ENCODE assay signal across 8 cellular contexts in the genomic region with DNA sequence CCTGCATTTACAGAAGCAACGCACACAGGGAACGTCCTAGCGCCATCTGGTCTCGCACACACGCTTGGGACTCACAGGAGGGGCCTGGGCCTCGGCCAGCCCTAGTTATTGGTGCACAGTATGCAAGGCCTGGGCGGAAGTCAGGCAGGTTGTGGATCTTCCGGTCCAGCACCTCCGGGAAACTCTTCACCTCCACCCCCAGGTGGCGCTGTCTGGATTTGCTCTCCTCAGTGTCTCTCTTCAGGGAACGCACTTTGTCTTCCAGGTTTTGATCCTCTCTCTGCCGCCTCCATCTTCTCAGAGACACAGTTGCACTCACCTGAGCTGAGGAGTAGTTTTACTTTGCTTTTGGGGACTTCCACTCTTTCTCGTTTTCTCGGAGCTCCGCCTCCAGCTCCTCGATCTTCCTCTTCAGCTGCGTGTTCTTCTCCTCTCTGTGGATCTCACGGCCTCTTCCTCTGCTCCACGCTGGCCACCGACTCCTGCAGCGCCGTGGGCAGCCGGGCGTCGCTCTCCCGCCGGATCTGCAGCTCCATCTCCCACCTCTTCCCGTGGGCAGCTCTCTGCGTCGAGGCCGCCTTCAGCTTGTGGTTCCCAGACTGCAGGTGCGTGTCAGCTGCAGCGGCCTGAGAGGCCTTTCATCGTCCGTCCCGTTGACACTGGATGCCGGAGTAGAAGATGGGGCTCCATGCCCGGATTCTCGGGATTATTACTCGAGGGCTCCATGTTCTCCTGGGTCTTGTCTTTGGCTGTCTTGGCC.
DNase-seq lines count a peak whose midpoint lies in the region; ATAC-seq and TF ChIP-seq lines count a peak whose summit lies in the region.

No MANE protein-coding gene starts in this region.

- no peaks in the 10 kb centered on the region for H3K9me3 Mint-ChIP-seq in CD4-positive, alpha-beta T cell
- no peaks in the 10 kb centered on the region for H3K9me3 Mint-ChIP-seq in memory B cell

- no peaks in the 10 kb centered on the region for H3K9me3 ChIP-seq in CD4-positive, alpha-beta T cell (ENCODE audit: control insufficient read depth, low read length)
- no peaks in the 10 kb centered on the region for H3K9me3 ChIP-seq in GM23248 (ENCODE audit: low read depth)

- H3K36me3 Mint-ChIP-seq in CD4-positive, alpha-beta T cell (ENCODE audit: low read depth) = no peaks in the 10 kb centered on the region
- no peaks in the 10 kb centered on the region for H3K36me3 Mint-ChIP-seq in memory B cell

- H3K4me3 Mint-ChIP-seq in CD4-positive, alpha-beta T cell = no peak overlapping the region
- peak overlapping the region; percentile 61 for H3K4me3 Mint-ChIP-seq in memory B cell

- WGBS in GM23248 (ENCODE audit: low coverage in 1 of 2, low lambda C conversion rate in 2 of 2, missing lambda C conversion rate in 2 of 2), 2 experiments = 64 to 73% methylated on average over 38 to 40 of the region's 40 CpGs

- H3K4me2 ChIP-seq in GM23248 (ENCODE audit: unreplicated experiment) = no peak overlapping the region

- CTCF ChIA-PET in CD4-positive, alpha-beta T cell (lab: Charles Lee) = interaction anchor here (0.6 to 0.9 kb wide), 2 partner anchors 47 to 58 kb away, joined by 3 read pairs; no protein-coding TSS in a partner anchor

- no peaks in the 10 kb centered on the region for H3F3A ChIP-seq in GM23248 (ENCODE audit: insufficient read depth)

- intact Hi-C loops in CD4-positive, alpha-beta T cell (cut with DNase I, micrococcal nuclease) = loop anchor here (1.0 kb wide), 1 partner anchor 58 kb away; no protein-coding TSS in a partner anchor

- POLR2A ChIA-PET in CD4-positive, alpha-beta T cell (lab: Charles Lee) = interaction anchor here (0.7 kb wide), 1 partner anchor 58 kb away, joined by 3 read pairs; no protein-coding TSS in a partner anchor

- H3K4me1 Mint-ChIP-seq in CD4-positive, alpha-beta T cell (ENCODE audit: low read depth) = peaks cover 5% of the 10 kb centered on the region
- peaks cover 3% of the 10 kb centered on the region for H3K4me1 Mint-ChIP-seq in memory B cell

- no peaks in the 10 kb centered on the region for H3K79me2 ChIP-seq in GM23248 (ENCODE audit: insufficient read depth)

- no peak overlapping the region for H3K27ac ChIP-seq in CD4-positive, alpha-beta T cell (ENCODE audit: low read depth, low read length)
- H3K27ac ChIP-seq in GM23248 = no peak overlapping the region

- H3K27me3 ChIP-seq in CD4-positive, alpha-beta T cell (ENCODE audit: control insufficient read depth, insufficient read depth, low read length) = no peaks in the 10 kb centered on the region
- no peaks in the 10 kb centered on the region for H3K27me3 ChIP-seq in GM23248 (replicated peaks; ENCODE audit: insufficient read depth)

- no peak overlapping the region for H3K27ac Mint-ChIP-seq in CD4-positive, alpha-beta T cell
- no peak overlapping the region for H3K27ac Mint-ChIP-seq in memory B cell

- peak; percentile 52 to 68 (median 56) for DNase-seq in CD4-positive, alpha-beta T cell
- DNase-seq in KBM-7 = peak; percentile 38
- DNase-seq in activated CD4-positive, alpha-beta T cell treated with anti-CD3 and anti-CD28 coated beads, Interleukin-2, amount 50 U/mL, for 1 hour = peak; percentile 68
- peak; percentile 45 to 47 for DNase-seq in memory B cell (ENCODE audit: low spot score in 2 of 2)
- DNase-seq in superior temporal gyrus (ENCODE audit: extremely low spot score) = no peak
- no peak for DNase-seq in GM23248
- no peak for DNase-seq in DMS79 (lab: John Stamatoyannopoulos, UW)

- H3K27me3 Mint-ChIP-seq in CD4-positive, alpha-beta T cell = peaks cover 4% of the 10 kb centered on the region
- H3K27me3 Mint-ChIP-seq in memory B cell = peaks cover 4% of the 10 kb centered on the region

- no peak overlapping the region for H2AFZ ChIP-seq in GM23248

- no peaks in the 10 kb centered on the region for H3K9me2 ChIP-seq in GM23248 (ENCODE audit: insufficient read depth)

- H4K20me1 ChIP-seq in GM23248 (ENCODE audit: insufficient read depth) = no peaks in the 10 kb centered on the region

- H3K36me3 ChIP-seq in GM23248 (ENCODE audit: low read depth) = no peaks in the 10 kb centered on the region

- no peaks in the 10 kb centered on the region for H3K4me1 ChIP-seq in GM23248 (ENCODE audit: insufficient read depth)

- no peak overlapping the region for H3K9ac ChIP-seq in GM23248

- ATAC-seq in CD4-positive, alpha-beta T cell (ENCODE audit: poor library complexity) = peak; percentile 74
- peak; percentile 69 for ATAC-seq in memory B cell (ENCODE audit: low read depth)
- no peak for ATAC-seq in GM18858 (IDR thresholded peaks at IDR 0.05; ENCODE audit: unreplicated experiment)

- H3K4me3 ChIP-seq in GM23248 = no peak overlapping the region

- in situ Hi-C loops in KBM-7 (cut with MboI; ENCODE audit: low pct_unique_long_range_greater_than_20kb, low sequenced_read_pairs) = no loop called here
- in situ Hi-C loops in GM23248 (cut with MboI) = no loop called here

- TF ChIP-seq CTCF in CD4-positive, alpha-beta T cell (IDR thresholded peaks at IDR 0.05) = peak; percentile 87

Comparison
In these comparisons a context has a peak if more than half of its experiments do, and no peak if none do; other contexts are left out.
1. DNase-seq: peak in CD4-positive, alpha-beta T cell (10 of 10), KBM-7 (single experiment), activated CD4-positive, alpha-beta T cell treated with anti-CD3 and anti-CD28 coated beads, Interleukin-2, amount 50 U/mL, for 1 hour (single experiment) and memory B cell (2 of 2); none in superior temporal gyrus (single experiment), GM23248 (single experiment) and DMS79 (single experiment).